ENCODE assay signal across 10 cellular contexts in the genomic region with DNA sequence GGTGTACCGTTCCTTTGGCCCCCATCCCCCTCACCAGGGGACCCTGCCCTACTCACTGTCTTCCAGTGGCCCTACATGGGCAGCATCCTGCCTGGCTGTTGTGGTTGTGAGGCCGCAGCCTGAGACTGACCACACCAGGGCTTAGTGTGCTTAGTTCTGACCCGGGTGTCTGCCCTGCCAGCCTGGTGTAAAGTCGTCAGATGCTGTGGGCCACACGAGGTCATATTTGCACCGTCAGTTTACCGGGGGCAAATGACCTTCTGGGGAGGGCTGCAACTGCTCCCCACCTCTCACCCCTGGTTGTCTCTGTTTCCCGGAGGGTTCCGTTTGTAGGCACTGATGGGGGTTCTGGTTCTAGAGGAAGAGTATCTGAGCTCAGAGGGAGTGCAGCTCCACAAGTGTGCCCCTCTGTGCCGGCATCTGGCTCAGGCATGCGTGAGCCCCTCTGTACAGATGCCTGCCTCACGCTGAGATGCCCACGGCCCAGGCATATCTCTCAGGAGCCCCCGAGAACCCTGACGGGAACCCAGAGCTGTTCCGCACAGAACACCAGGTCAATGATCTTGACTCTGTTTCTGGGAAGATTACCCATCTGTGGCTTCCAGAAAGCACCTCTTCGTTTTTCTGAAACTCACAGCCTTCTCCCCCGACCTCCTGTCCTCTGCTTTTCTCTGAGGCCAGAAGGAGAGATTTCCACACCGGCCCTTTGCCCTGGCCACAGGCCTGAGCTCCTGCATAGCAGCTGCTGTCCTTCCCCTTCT. TPM values are rescaled to one million over a fixed set of nuclear protein-coding genes. Genes with fewer than 3 reads are reported as not detected.
DNase-seq lines count a peak whose midpoint lies in the region; ATAC-seq and TF ChIP-seq lines count a peak whose summit lies in the region.
"Had no signal": no experiment of that assay in that cellular context is flagged by ENCODE, and none has a peak within 500 bp of the region (broad histone marks: within the 10 kb centered on the region; RNA-seq: fewer than 3 reads in every experiment).

No MANE protein-coding gene starts in this region.

- no peak overlapping the region for H3K4me3 ChIP-seq in osteoblast (ENCODE audit: insufficient read depth, low read length)

- H3K79me2 ChIP-seq in osteoblast (ENCODE audit: insufficient read depth, low read length): peaks cover 100% of the 10 kb centered on the region

- H3K36me3 Mint-ChIP-seq in activated T-helper 17 cell treated with anti-CD3 and anti-CD28 coated beads, Interleukin-2, amount 50 U/mL, for 72 hours (ENCODE audit: low read depth): peaks cover 59% of the 10 kb centered on the region

- H3K27me3 ChIP-seq in osteoblast (ENCODE audit: insufficient read depth, low read length): no peaks in the 10 kb centered on the region

- no peak overlapping the region for H2AFZ ChIP-seq in osteoblast (ENCODE audit: low read length)

- H3K9me3 Mint-ChIP-seq in activated T-helper 17 cell treated with anti-CD3 and anti-CD28 coated beads, Interleukin-2, amount 50 U/mL, for 72 hours: no peaks in the 10 kb centered on the region

- no peak for TF ChIP-seq CTCF in osteoblast (IDR thresholded peaks at IDR 0.05; ENCODE audit: extremely low read depth, low read depth, low read length)

- H3K27me3 Mint-ChIP-seq in activated T-helper 17 cell treated with anti-CD3 and anti-CD28 coated beads, Interleukin-2, amount 50 U/mL, for 72 hours: no peaks in the 10 kb centered on the region

- peak; percentile 51 for DNase-seq in osteoblast (ENCODE audit: insufficient read length, low spot score, missing footprints)
- no peak for DNase-seq in HUDEP-2 (lab: John Stamatoyannopoulos, UW; ENCODE audit: unreplicated experiment in 76 of 76)
- no peak for DNase-seq in DMS153 (lab: John Stamatoyannopoulos, UW)
- DNase-seq in NCI-H524 (lab: John Stamatoyannopoulos, UW): no peak
- DNase-seq in hypothalamus (lab: John Stamatoyannopoulos, UW): no peak
- DNase-seq: GOT3, left cardiac atrium had no signal

- H3K4me1 Mint-ChIP-seq in activated T-helper 17 cell treated with anti-CD3 and anti-CD28 coated beads, Interleukin-2, amount 50 U/mL, for 72 hours: peaks cover 73% of the 10 kb centered on the region

- no peak overlapping the region for H3K27ac ChIP-seq in osteoblast (ENCODE audit: low read depth, low read length)

- H3K4me3 Mint-ChIP-seq in activated T-helper 17 cell treated with anti-CD3 and anti-CD28 coated beads, Interleukin-2, amount 50 U/mL, for 72 hours: peak overlapping the region; percentile 99

- no peaks in the 10 kb centered on the region for H3K36me3 ChIP-seq in osteoblast (ENCODE audit: insufficient read depth, low read length)

- H3K27ac Mint-ChIP-seq in activated T-helper 17 cell treated with anti-CD3 and anti-CD28 coated beads, Interleukin-2, amount 50 U/mL, for 72 hours: peak overlapping the region; percentile 98

- H3K4me2 ChIP-seq in osteoblast (ENCODE audit: insufficient read depth, low read length): no peak overlapping the region

- no peaks in the 10 kb centered on the region for H3K4me1 ChIP-seq in osteoblast (ENCODE audit: insufficient read depth, low read length)

- H3K9me3 ChIP-seq in osteoblast (ENCODE audit: low read depth, low read length): no peaks in the 10 kb centered on the region

- H4K20me1 ChIP-seq in osteoblast (ENCODE audit: insufficient read depth, low read length): peaks cover 68% of the 10 kb centered on the region

- ATAC-seq in GM18498 (IDR thresholded peaks at IDR 0.05; ENCODE audit: unreplicated experiment) (peak; percentile 40), HG02678 (IDR thresholded peaks at IDR 0.05; ENCODE audit: unreplicated experiment) (peak; percentile 38)
- ATAC-seq in activated T-helper 17 cell treated with anti-CD3 and anti-CD28 coated beads, Interleukin-2, amount 50 U/mL, for 72 hours (replicated peaks): peak; percentile 49

RNA-seq across cellular contexts. Expression of a gene that starts 19.2 kb away (rescaled TPM):
- 100 to 1,000 TPM; 101 to 119 TPM for total RNA-seq in activated T-helper 17 cell treated with anti-CD3 and anti-CD28 coated beads, Interleukin-2, amount 50 U/mL, for 72 hours
- 53.3 and 58.6 TPM in 2 replicates for total RNA-seq in osteoblast
